Comparison of ENCODE assay signal across 11 cellular contexts in the genomic region with DNA sequence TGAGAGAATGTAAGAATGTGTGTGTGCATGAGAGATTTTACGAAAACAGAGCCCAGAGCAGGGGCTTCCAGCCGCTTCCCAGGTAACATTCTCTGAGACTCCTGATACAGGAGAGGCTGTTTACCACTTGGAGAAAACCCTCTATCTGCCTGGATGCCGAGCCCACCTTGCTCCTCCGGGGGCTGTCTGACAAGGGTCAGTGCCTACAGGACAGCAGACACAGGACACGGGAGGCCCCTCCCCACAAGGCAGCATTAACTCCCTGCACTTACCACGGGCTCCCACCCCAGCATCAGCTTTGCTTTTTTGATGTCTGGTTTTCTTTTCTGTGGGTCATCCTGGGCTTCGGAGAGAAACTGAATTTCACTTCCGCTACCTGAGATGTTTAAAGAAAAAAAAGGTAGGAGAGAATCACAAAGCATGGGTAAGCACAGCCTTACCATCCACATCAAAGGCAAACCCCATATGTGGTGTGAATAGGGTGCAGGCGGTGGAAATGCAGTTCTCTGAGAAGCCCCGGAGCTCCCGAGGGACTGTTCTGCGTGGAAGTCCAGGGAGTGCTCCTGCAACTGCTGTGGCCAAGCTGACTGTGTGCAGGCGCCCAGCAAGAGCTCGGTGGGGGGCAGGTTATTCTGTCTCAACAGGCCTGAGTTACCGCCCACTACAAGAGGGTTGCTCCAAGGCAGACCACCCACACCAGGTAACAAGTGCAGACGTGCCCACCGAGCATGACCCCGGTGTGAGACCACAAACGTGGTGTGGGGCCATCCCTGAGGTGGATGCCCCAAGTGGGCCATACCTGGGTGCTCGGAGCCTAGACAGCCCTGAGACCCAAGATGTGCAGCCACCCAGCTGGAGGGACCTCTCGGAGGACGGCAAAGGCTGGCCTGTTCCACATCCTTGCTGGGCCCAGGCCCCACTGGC.
DNase-seq lines count a peak whose midpoint lies in the region; ATAC-seq and TF ChIP-seq lines count a peak whose summit lies in the region.
"Had no signal": no experiment of that assay in that cellular context is flagged by ENCODE, and none has a peak within 500 bp of the region (broad histone marks: within the 10 kb centered on the region; RNA-seq: fewer than 3 reads in every experiment).

No MANE protein-coding gene starts in this region.

- POLR2A ChIA-PET in activated CD4-positive, alpha-beta T cell treated with anti-CD3 and anti-CD28 coated beads for 36 hours (lab: Charles Lee): interaction anchor here (0.6 to 0.7 kb wide), 2 partner anchors 31 to 470 kb away, joined by 3 to 4 read pairs; a partner anchor contains a TSS

- H3K36me3 Mint-ChIP-seq in activated CD4-positive, alpha-beta T cell treated with anti-CD3 and anti-CD28 coated beads for 36 hours (ENCODE audit: low read depth): peaks cover 41% of the 10 kb centered on the region
- H3K36me3 Mint-ChIP-seq in osteocyte (ENCODE audit: unreplicated experiment): peaks cover 5% of the 10 kb centered on the region

- H3K4me3 Mint-ChIP-seq in activated CD4-positive, alpha-beta T cell treated with anti-CD3 and anti-CD28 coated beads for 36 hours: peak overlapping the region; percentile 62
- H3K4me3 Mint-ChIP-seq in osteocyte (ENCODE audit: unreplicated experiment): no peak overlapping the region

- no peaks in the 10 kb centered on the region for H3K27me3 Mint-ChIP-seq in activated CD4-positive, alpha-beta T cell treated with anti-CD3 and anti-CD28 coated beads for 36 hours
- H3K27me3 Mint-ChIP-seq in osteocyte (ENCODE audit: unreplicated experiment): no peaks in the 10 kb centered on the region

- CTCF ChIA-PET in activated CD4-positive, alpha-beta T cell treated with anti-CD3 and anti-CD28 coated beads for 36 hours (lab: Charles Lee): interaction anchor here (0.7 to 1.1 kb wide), 4 partner anchors 8 to 520 kb away, joined by 3 to 6 read pairs (median 4); no protein-coding TSS in a partner anchor

- DNase-seq in activated CD4-positive, alpha-beta T cell treated with anti-CD3 and anti-CD28 coated beads for 36 hours: no peak
- DNase-seq in activated CD4-positive, alpha-beta T cell treated with anti-CD3 and anti-CD28 coated beads for 48 hours: no peak
- DNase-seq in T-helper 1 cell: peak in 3 of 5 donors; percentile 23 to 32 (median 26)
- DNase-seq in effector CD4-positive, alpha-beta T cell: peak; percentile 26
- peak; percentile 70 for DNase-seq in osteocyte (ENCODE audit: extremely low spot score, unreplicated experiment)
- no peak for DNase-seq in mesenteric fat pad (ENCODE audit: low spot score)
- DNase-seq in DMS79 (lab: John Stamatoyannopoulos, UW): no peak
- DNase-seq: IMR-90, NCI-H1436 treated with DMSO at 0.1 percent for 48 hours, PC-9 had no signal

- H3K9me3 Mint-ChIP-seq in activated CD4-positive, alpha-beta T cell treated with anti-CD3 and anti-CD28 coated beads for 36 hours (ENCODE audit: low read depth): no peaks in the 10 kb centered on the region
- H3K9me3 Mint-ChIP-seq in osteocyte (ENCODE audit: unreplicated experiment): no peaks in the 10 kb centered on the region

- peaks cover 49% of the 10 kb centered on the region for H3K4me1 Mint-ChIP-seq in activated CD4-positive, alpha-beta T cell treated with anti-CD3 and anti-CD28 coated beads for 36 hours
- H3K4me1 Mint-ChIP-seq in osteocyte (ENCODE audit: unreplicated experiment): no peaks in the 10 kb centered on the region

- TF ChIP-seq CTCF in osteocyte (IDR thresholded peaks at IDR 0.05): no peak

- H3K27ac Mint-ChIP-seq in activated CD4-positive, alpha-beta T cell treated with anti-CD3 and anti-CD28 coated beads for 36 hours: peak overlapping the region; percentile 89
- no peak overlapping the region for H3K27ac Mint-ChIP-seq in osteocyte (ENCODE audit: unreplicated experiment)

- no peak for ATAC-seq in activated CD4-positive, alpha-beta T cell treated with anti-CD3 and anti-CD28 coated beads for 36 hours
- ATAC-seq in GM21381 (IDR thresholded peaks at IDR 0.05; ENCODE audit: unreplicated experiment): no peak

- intact Hi-C loops in activated CD4-positive, alpha-beta T cell treated with anti-CD3 and anti-CD28 coated beads for 36 hours (cut with DNase I, micrococcal nuclease): loop anchor here in 1 of 2 experiments (5.0 kb wide), 1 partner anchor 96 kb away; a partner anchor contains a TSS

Comparison
In these comparisons a context has a peak if more than half of its experiments do, and no peak if none do; other contexts are left out.
1. DNase-seq: peak in T-helper 1 cell (3 of 5), effector CD4-positive, alpha-beta T cell (single experiment) and osteocyte (single experiment); none in activated CD4-positive, alpha-beta T cell treated with anti-CD3 and anti-CD28 coated beads for 36 hours (single experiment), activated CD4-positive, alpha-beta T cell treated with anti-CD3 and anti-CD28 coated beads for 48 hours (single experiment), mesenteric fat pad (single experiment) and DMS79 (single experiment).